17 cellular contexts compared by ENCODE assay signal in genomic region chr3:159139326-159139725, GRCh38.
A peak's percentile ranks its signal among the peaks of the same experiment; 100 is the strongest.
DNase-seq lines count a peak whose midpoint lies in the region; ATAC-seq, FAIRE-seq and TF ChIP-seq lines count a peak whose summit lies in the region.
"Had no signal": no experiment of that assay in that cellular context is flagged by ENCODE, and none has a peak within 500 bp of the region (broad histone marks: within the 10 kb centered on the region; RNA-seq: fewer than 3 reads in every experiment).

No MANE protein-coding gene starts in this region.

- H3K27me3 Mint-ChIP-seq in activated T-helper 17 cell treated with anti-CD3 and anti-CD28 coated beads, Interleukin-2, amount 50 U/mL, for 72 hours: peaks cover 4% of the 10 kb centered on the region
- H3K27me3 Mint-ChIP-seq: B cell had no signal

- TF ChIP-seq EP300 in HepG2 (IDR thresholded peaks at IDR 0.05; ENCODE audit: low read depth in 2 of 2, low read length in 2 of 2): no peak
- no peak for TF ChIP-seq EP300 in HepG2 (CRISPR knock-in tag; IDR thresholded peaks at IDR 0.05; ENCODE audit: borderline replicate concordance)

- no peak for FAIRE-seq in HepG2 (lab: Jason Lieb, UNC)
- FAIRE-seq: A204.1, D721Med, HTR-8/SVneo had no signal

- TF ChIP-seq POLR2A in right lobe of liver (IDR thresholded peaks at IDR 0.05) (no peak), HepG2 (IDR thresholded peaks at IDR 0.05; ENCODE audit: insufficient read depth in 1 of 2, low read depth in 2 of 2, low read length in 2 of 2) (no peak)

- H3K36me3 ChIP-seq in right lobe of liver (no peaks in the 10 kb centered on the region), HepG2 (replicated peaks in 1 of 2; ENCODE audit: control insufficient read depth in 1 of 2, insufficient read depth in 2 of 2, low read length in 2 of 2) (no peaks in the 10 kb centered on the region)

- H3K27me3 ChIP-seq in right lobe of liver (no peaks in the 10 kb centered on the region), HepG2 (ENCODE audit: control insufficient read depth in 1 of 2, insufficient read depth in 2 of 2, low read length in 2 of 2) (no peaks in the 10 kb centered on the region; a peak in 1 of 5 replicates)

- H3K4me3 ChIP-seq in right lobe of liver (no peak overlapping the region), HepG2 (replicated peaks in 1 of 3; ENCODE audit: insufficient read depth in 1 of 3, low read depth in 2 of 3, low read length in 3 of 3) (no peak overlapping the region)

- CTCF ChIA-PET in HepG2 (lab: Yijun Ruan, JAX; ENCODE audit: low intra/inter-chr PET ratio, low total read pairs): no interaction called here

- no peak overlapping the region for H3K4me2 ChIP-seq in HepG2 (ENCODE audit: low read depth, low read length)

- H3K4me1 ChIP-seq in right lobe of liver (peaks cover 0 to 4% (median 0%) of the 10 kb centered on the region in 4 donors), HepG2 (ENCODE audit: insufficient read depth, low read length) (no peaks in the 10 kb centered on the region)

- in situ Hi-C loops in HepG2 (cut with HindIII; ENCODE audit: extremely low pct_ligation_motif_present, low pct_unique_long_range_greater_than_20kb): loop anchor here (10.0 kb wide), 1 partner anchor 115 kb away; no protein-coding TSS in a partner anchor

- peaks cover 4% of the 10 kb centered on the region for H3K9me3 Mint-ChIP-seq in activated T-helper 17 cell treated with anti-CD3 and anti-CD28 coated beads, Interleukin-2, amount 50 U/mL, for 72 hours
- H3K9me3 Mint-ChIP-seq: CD4-positive, alpha-beta T cell had no signal

- POLR2A ChIA-PET in HepG2 (lab: Yijun Ruan, JAX): no interaction called here

- no peak overlapping the region for H3K27ac Mint-ChIP-seq in activated T-helper 17 cell treated with anti-CD3 and anti-CD28 coated beads, Interleukin-2, amount 50 U/mL, for 72 hours
- H3K27ac Mint-ChIP-seq: B cell; CD4-positive, alpha-beta T cell had no signal

- no peaks in the 10 kb centered on the region for H3K9me3 ChIP-seq in right lobe of liver
- H3K9me3 ChIP-seq in HepG2 (ENCODE audit: low read length): no peaks in the 10 kb centered on the region

- TF ChIP-seq RAD21 in HepG2 (CRISPR knock-in tag; IDR thresholded peaks at IDR 0.05): no peak

- TF ChIP-seq CTCF in right lobe of liver (IDR thresholded peaks at IDR 0.05) (no peak), HepG2 (CRISPR knock-in tag; IDR thresholded peaks at IDR 0.05) (no peak)

- no peak overlapping the region for H3K4me3 Mint-ChIP-seq in activated T-helper 17 cell treated with anti-CD3 and anti-CD28 coated beads, Interleukin-2, amount 50 U/mL, for 72 hours
- H3K4me3 Mint-ChIP-seq: B cell; CD4-positive, alpha-beta T cell had no signal

- H2AFZ ChIP-seq in HepG2 (ENCODE audit: low read length): no peak overlapping the region

- intact Hi-C loops in right lobe of liver (cut with DNase I): loop anchor here (10.0 kb wide), 1 partner anchor 115 kb away; no protein-coding TSS in a partner anchor
- intact Hi-C loops in HepG2 (cut with micrococcal nuclease; ENCODE audit: unreplicated experiment): no loop called here

- no peaks in the 10 kb centered on the region for H3K4me1 Mint-ChIP-seq in activated T-helper 17 cell treated with anti-CD3 and anti-CD28 coated beads, Interleukin-2, amount 50 U/mL, for 72 hours
- H3K4me1 Mint-ChIP-seq: B cell had no signal

- BruUV-seq in HepG2 (replicated peaks; lab: Mats Ljungman, UMichigan): no TSS peak

- DNase-seq in right lobe of liver: no peak
- no peak for DNase-seq in HepG2 (ENCODE audit: low spot score)
- peak; percentile 30 for DNase-seq in fibroblast of gingiva (ENCODE audit: low read depth)
- no peak for DNase-seq in left lobe of liver (ENCODE audit: low spot score)
- DNase-seq: C1 segment of cervical spinal cord; CD4-positive, alpha-beta T cell; COR-L47; DMS153; GF-D8 had no signal

- H3K79me2 ChIP-seq in HepG2 (ENCODE audit: insufficient read depth, low read length): no peaks in the 10 kb centered on the region

- H3K9ac ChIP-seq in HepG2 (ENCODE audit: insufficient read depth, low read depth, low read length): no peak overlapping the region

- no peaks in the 10 kb centered on the region for H3K36me3 Mint-ChIP-seq in activated T-helper 17 cell treated with anti-CD3 and anti-CD28 coated beads, Interleukin-2, amount 50 U/mL, for 72 hours (ENCODE audit: low read depth)

- ATAC-seq in right lobe of liver (peak; percentile 45 to 68 (median 62)), HepG2 (no peak), left lobe of liver (peak; percentile 49), GM21390 (IDR thresholded peaks at IDR 0.05; ENCODE audit: unreplicated experiment) (no peak), GM19023 (IDR thresholded peaks at IDR 0.05; ENCODE audit: unreplicated experiment) (no peak)
- no peak for ATAC-seq in activated T-helper 17 cell treated with anti-CD3 and anti-CD28 coated beads, Interleukin-2, amount 50 U/mL, for 72 hours (replicated peaks)
- ATAC-seq: HCT116 had no signal

- WGBS in right lobe of liver (ENCODE audit: insufficient coverage, low coverage, low lambda C conversion rate, missing lambda C conversion rate): 29% methylated on average over 2 of the region's 2 CpGs
- WGBS in HepG2 (ENCODE audit: low lambda C conversion rate): 4% methylated on average over 2 of the region's 2 CpGs

- H4K20me1 ChIP-seq in HepG2 (ENCODE audit: insufficient read depth, low read length): no peaks in the 10 kb centered on the region

- H3K27ac ChIP-seq in right lobe of liver (no peak overlapping the region), HepG2 (ENCODE audit: extremely low read length, insufficient read depth, low read length) (no peak overlapping the region)

TF ChIP-seq in HepG2, 621 proteins besides CTCF, POLR2A, EP300 and RAD21:
- TF ChIP-seq ZNF501 (CRISPR knock-in tag; IDR thresholded peaks at IDR 0.05) (no peak), HIC2 (CRISPR knock-in tag; IDR thresholded peaks at IDR 0.05; ENCODE audit: low read depth) (no peak), YEATS2 (CRISPR knock-in tag; IDR thresholded peaks at IDR 0.05; ENCODE audit: borderline replicate concordance) (no peak), ZNF335 (CRISPR knock-in tag; IDR thresholded peaks at IDR 0.05) (no peak), MYPOP (CRISPR knock-in tag; IDR thresholded peaks at IDR 0.05) (no peak), NAIF1 (CRISPR knock-in tag; IDR thresholded peaks at IDR 0.05; ENCODE audit: borderline replicate concordance) (no peak), GATAD1 (CRISPR knock-in tag; IDR thresholded peaks at IDR 0.05) (no peak), ZNF777 (CRISPR knock-in tag; IDR thresholded peaks at IDR 0.05) (no peak), SMAD1 (CRISPR knock-in tag; IDR thresholded peaks at IDR 0.05; ENCODE audit: borderline replicate concordance, low read depth) (no peak), ETV5 (CRISPR knock-in tag; IDR thresholded peaks at IDR 0.05; ENCODE audit: borderline replicate concordance) (no peak), SIN3B (IDR thresholded peaks at IDR 0.05; ENCODE audit: low read length) (no peak), ARID4A (CRISPR knock-in tag; IDR thresholded peaks at IDR 0.05; ENCODE audit: borderline replicate concordance) (no peak), RXRB (CRISPR knock-in tag; IDR thresholded peaks at IDR 0.05; ENCODE audit: borderline replicate concordance) (no peak)
TF ChIP-seq in HepG2: peak in this region for 0.

Comparison
In these comparisons a context has a peak if more than half of its experiments do, and no peak if none do; other contexts are left out.
1. ATAC-seq: peak in right lobe of liver (4 of 4) and left lobe of liver (single experiment); none in HepG2 (single experiment), GM21390 (single experiment), activated T-helper 17 cell treated with anti-CD3 and anti-CD28 coated beads, Interleukin-2, amount 50 U/mL, for 72 hours (single experiment) and GM19023 (single experiment).